In the genomic region with DNA sequence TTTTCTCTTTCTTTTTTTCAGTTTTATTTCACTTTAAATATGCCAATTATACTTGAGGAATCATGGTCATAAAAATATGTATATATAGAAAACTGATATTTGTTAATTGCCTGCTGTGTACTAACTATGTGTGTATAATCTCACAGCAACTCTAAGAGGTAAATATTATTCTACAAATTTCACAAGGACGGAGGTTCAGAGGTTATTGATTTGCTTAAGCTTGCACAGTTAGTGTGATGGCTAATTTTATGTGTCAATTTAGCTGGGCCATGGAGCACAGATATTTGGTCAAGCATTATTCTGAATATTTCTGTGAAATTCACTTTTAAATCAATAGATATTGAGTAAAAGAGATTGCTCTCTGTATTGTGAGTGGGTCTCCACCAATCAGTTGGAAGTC, we compare ENCODE assay signal across 33 cellular contexts.
"Had no signal": no experiment of that assay in that cellular context is flagged by ENCODE, and none has a peak within 500 bp of the region (broad histone marks: within the 10 kb centered on the region; RNA-seq: fewer than 3 reads in every experiment).

No MANE protein-coding gene starts in this region.

- H3K4me1 ChIP-seq: body of pancreas, breast epithelium had no signal

- FAIRE-seq: astrocyte had no signal

- H3K27ac ChIP-seq: adrenal gland, ascending aorta, body of pancreas, brain microvascular endothelial cell, breast epithelium, cardiac muscle cell had no signal

- H3K27me3 ChIP-seq: adrenal gland, ascending aorta, body of pancreas, brain microvascular endothelial cell, breast epithelium, cardiac muscle cell had no signal

- H3K36me3 ChIP-seq: adrenal gland, ascending aorta, brain microvascular endothelial cell, breast epithelium, cardiac muscle cell had no signal

- H3K9me3 ChIP-seq: body of pancreas had no signal

- DNase-seq: activated effector memory CD4-positive, alpha-beta T cell treated with anti-CD3 and anti-CD28 coated beads, Interleukin-2, amount 50 U/mL, for 16 hours; activated effector memory CD4-positive, alpha-beta T cell treated with Interleukin-2 at 50 U/mL for 16 hours; activated gamma-delta T cell; activated gamma-delta T cell treated with Interleukin-2 at 50 U/mL for 16 hours; activated naive CD4-positive, alpha-beta T cell; activated naive CD4-positive, alpha-beta T cell treated with anti-CD3 and anti-CD28 coated beads for 36 hours; activated naive CD4-positive, alpha-beta T cell treated with anti-CD3 and anti-CD28 coated beads, Interleukin-2, amount 10 ng/mL, durations not matched to agents 7 days and 5 days; activated naive CD4-positive, alpha-beta T cell treated with anti-CD3 and anti-CD28 coated beads, Interleukin-2, amount 50 U/mL, for 16 hours; activated naive CD4-positive, alpha-beta T cell treated with Interleukin-2 at 50 U/mL for 16 hours; activated naive CD8-positive, alpha-beta T cell treated with anti-CD3 and anti-CD28 coated beads for 36 hours; activated naive CD8-positive, alpha-beta T cell treated with anti-CD3 and anti-CD28 coated beads, Interleukin-2, amount 10 ng/mL, durations not matched to agents 7 days and 5 days; activated naive CD8-positive, alpha-beta T cell treated with anti-CD3 and anti-CD28 coated beads, Interleukin-2, amount 50 U/mL, for 24 hours; activated T-cell treated with anti-CD3 and anti-CD28 coated beads, Interleukin-2, amount 50 U/mL, for 1 hour; activated T-cell treated with anti-CD3 and anti-CD28 coated beads, Interleukin-2, amount 50 U/mL, for 24 hours; activated T-cell treated with anti-CD3 and anti-CD28 coated beads, Interleukin-2, amount 50 U/mL, for 4 hours; activated T-cell treated with anti-CD3 and anti-CD28 coated beads, Interleukin-2, amount 50 U/mL, for 48 hours; activated T-cell treated with anti-CD3 and anti-CD28 coated beads, Interleukin-2, amount 50 U/mL, for 72 hours; adrenal gland; amniotic stem cell; amygdala; anterior cingulate cortex; aorta; body of pancreas; brain microvascular endothelial cell; caudate nucleus; central memory CD4-positive, alpha-beta T cell; cerebellar nuclear complex had no signal

- ATAC-seq: activated naive CD4-positive, alpha-beta T cell treated with anti-CD3 and anti-CD28 coated beads, Interleukin-2, amount 50 U/mL, for 72 hours; activated naive CD8-positive, alpha-beta T cell treated with anti-CD3 and anti-CD28 coated beads, Interleukin-2, amount 50 U/mL, for 24 hours; activated T-cell treated with anti-CD3 and anti-CD28 coated beads, Interleukin-2, amount 50 U/mL, for 4 hours; activated T-cell treated with anti-CD3 and anti-CD28 coated beads, Interleukin-2, amount 50 U/mL, for 72 hours; activated T-helper 17 cell treated with anti-CD3 and anti-CD28 coated beads, Interleukin-2, amount 50 U/mL, for 72 hours; body of pancreas had no signal

- H3K4me3 ChIP-seq: adrenal gland, ascending aorta, body of pancreas, breast epithelium, cardiac muscle cell had no signal
